Comparison of ENCODE assay signal across 30 cellular contexts in the genomic region with DNA sequence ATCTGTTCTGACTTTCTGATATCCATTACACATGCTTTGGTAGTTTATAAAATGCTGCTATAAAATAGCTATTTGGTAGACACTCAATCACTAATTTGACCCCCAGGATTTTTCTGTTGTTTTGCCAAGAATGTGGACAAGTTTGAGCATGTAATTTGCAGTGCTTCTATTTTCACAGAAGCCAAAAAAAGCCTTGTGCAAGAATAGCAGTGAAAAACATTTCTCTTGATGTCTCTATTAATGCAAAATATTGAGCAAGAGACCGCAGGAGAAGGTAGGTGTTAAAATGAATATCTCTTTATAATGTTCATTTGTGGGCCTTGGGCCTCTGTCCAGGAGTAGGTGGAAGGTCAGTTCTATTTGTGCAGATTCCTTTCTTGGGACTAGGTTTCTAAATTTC. TPM values are rescaled to one million over a fixed set of nuclear protein-coding genes. Genes with fewer than 3 reads are reported as not detected.
A peak's percentile ranks its signal among the peaks of the same experiment; 100 is the strongest.
DNase-seq lines count a peak whose midpoint lies in the region; ATAC-seq, FAIRE-seq and TF ChIP-seq lines count a peak whose summit lies in the region.
"Had no signal": no experiment of that assay in that cellular context is flagged by ENCODE, and none has a peak within 500 bp of the region (broad histone marks: within the 10 kb centered on the region; RNA-seq: fewer than 3 reads in every experiment).

No MANE protein-coding gene starts in this region.

- H3K36me3 ChIP-seq in bronchial epithelial cell (ENCODE audit: control insufficient read depth, insufficient read depth, low read length): no peaks in the 10 kb centered on the region
- H3K36me3 ChIP-seq in thymus (ENCODE audit: control insufficient read depth, insufficient read depth): no peaks in the 10 kb centered on the region
- H3K36me3 ChIP-seq: esophagus squamous epithelium, neural progenitor cell, stomach, transverse colon had no signal

- H3K4me1 ChIP-seq in thymus (ENCODE audit: control insufficient read depth, insufficient read depth, low read length): peaks cover 11% of the 10 kb centered on the region
- H3K4me1 ChIP-seq: Caco-2, neural progenitor cell, transverse colon had no signal

- no peak for ATAC-seq in GM18502 (IDR thresholded peaks at IDR 0.05; ENCODE audit: poor library complexity, unreplicated experiment)
- ATAC-seq in HG03342 (IDR thresholded peaks at IDR 0.05; ENCODE audit: unreplicated experiment): no peak
- ATAC-seq: activated CD8-positive, alpha-beta memory T cell treated with anti-CD3 and anti-CD28 coated beads, Interleukin-2, amount 10 ng/mL, durations not matched to agents 7 days and 5 days; activated T-cell treated with anti-CD3 and anti-CD28 coated beads, Interleukin-2, amount 50 U/mL, for 4 hours; right cardiac atrium had no signal

- H3K4me3 ChIP-seq in bronchial epithelial cell (ENCODE audit: low read depth, low read length) (no peak overlapping the region), fibroblast of villous mesenchyme (ENCODE audit: low read depth, low read length) (no peak overlapping the region), thymus (ENCODE audit: low read length) (no peak overlapping the region)
- H3K4me3 ChIP-seq: esophagus squamous epithelium, neural progenitor cell, stomach, transverse colon had no signal

- peak overlapping the region; percentile 8 for H3K27ac ChIP-seq in thymus (ENCODE audit: low read depth)
- H3K27ac ChIP-seq: 22Rv1, esophagus squamous epithelium, neural progenitor cell, stomach, transverse colon had no signal

- H3K27me3 ChIP-seq in bronchial epithelial cell (ENCODE audit: control insufficient read depth, insufficient read depth, low read length): no peaks in the 10 kb centered on the region
- no peaks in the 10 kb centered on the region for H3K27me3 ChIP-seq in thymus (ENCODE audit: control insufficient read depth, insufficient read depth)
- H3K27me3 ChIP-seq: esophagus squamous epithelium, stomach, transverse colon had no signal

- DNase-seq in NCI-H1105 treated with DMSO at 0.1 percent for 48 hours (lab: John Stamatoyannopoulos, UW) (peak; percentile 9), NCI-H1105 (lab: John Stamatoyannopoulos, UW) (no peak), bronchial epithelial cell (ENCODE audit: low read depth) (peak; percentile 73), fibroblast of villous mesenchyme (ENCODE audit: low read depth) (peak; percentile 33)
- no peak for DNase-seq in activated CD4-positive, CD25-positive, alpha-beta regulatory T cell (lab: John Stamatoyannopoulos, UW)
- DNase-seq: activated CD4-positive, alpha-beta T cell treated with anti-CD3 and anti-CD28 coated beads, Interleukin-2, amount 50 U/mL, for 4 hours; activated CD8-positive, alpha-beta memory T cell treated with anti-CD3 and anti-CD28 coated beads, Interleukin-2, amount 10 ng/mL, durations not matched to agents 7 days and 5 days; activated gamma-delta T cell treated with Interleukin-2 at 50 U/mL for 16 hours; activated naive CD8-positive, alpha-beta T cell treated with anti-CD3 and anti-CD28 coated beads, Interleukin-2, amount 10 ng/mL, durations not matched to agents 7 days and 5 days; activated T-cell treated with anti-CD3 and anti-CD28 coated beads, Interleukin-2, amount 50 U/mL, for 4 hours; Caco-2; central memory CD4-positive, alpha-beta T cell; dermis blood vessel endothelial cell; DMS79; endodermal cell; esophagus squamous epithelium; GDM1; immature natural killer cell; MV-4-11; NCI-H146; right cardiac atrium; RPMI8226; stomach; transverse colon had no signal

- H3K9me3 ChIP-seq in thymus (ENCODE audit: control insufficient read depth): no peaks in the 10 kb centered on the region
- H3K9me3 ChIP-seq: Caco-2, esophagus squamous epithelium, stomach, transverse colon had no signal

- TF ChIP-seq CTCF in bronchial epithelial cell (IDR thresholded peaks at IDR 0.05; ENCODE audit: insufficient read depth, low read length, severe bottlenecking): no peak
- TF ChIP-seq CTCF in fibroblast of villous mesenchyme (IDR thresholded peaks at IDR 0.05; ENCODE audit: insufficient read depth, low read depth, low read length): no peak

- 96% methylated on average over 1 of the region's 1 CpG for WGBS in thymus

- no peak for FAIRE-seq in bronchial epithelial cell (lab: Jason Lieb, UNC)

RNA-seq across cellular contexts. Expression of gene MAP3K7CL, which starts 22.5 kb away (rescaled TPM):
- total RNA-seq in bronchial epithelial cell (5.8 and 8.1 TPM in 2 replicates), fibroblast of villous mesenchyme (20.7 and 49.3 TPM in 2 replicates)
- polyA plus RNA-seq in thymus: 14.2 TPM
- total RNA-seq: NCI-H460 had no signal

Comparison
In these comparisons a context has a peak if more than half of its experiments do, and no peak if none do; other contexts are left out.
1. DNase-seq: peak in NCI-H1105 treated with DMSO at 0.1 percent for 48 hours (single experiment), bronchial epithelial cell (single experiment) and fibroblast of villous mesenchyme (single experiment); none in NCI-H1105 (single experiment) and activated CD4-positive, CD25-positive, alpha-beta regulatory T cell (0 of 4).